In genomic region chrX:9495496-9495895, GRCh38 we compare ENCODE assay signal across 20 cellular contexts. TPM values are rescaled to one million over a fixed set of nuclear protein-coding genes. Genes with fewer than 3 reads are reported as not detected.
DNase-seq lines count a peak whose midpoint lies in the region; ATAC-seq, FAIRE-seq and TF ChIP-seq lines count a peak whose summit lies in the region.
"Had no signal": no experiment of that assay in that cellular context is flagged by ENCODE, and none has a peak within 500 bp of the region (broad histone marks: within the 10 kb centered on the region; RNA-seq: fewer than 3 reads in every experiment).

No MANE protein-coding gene starts in this region.

- H2AK5ac ChIP-seq in H1 (ENCODE audit: low read depth, low read length): 0 out of 2 replicates have a peak overlapping the region, but pooled peaks have one; percentile 40

- H3K79me2 ChIP-seq in H1 (ENCODE audit: control insufficient read depth in 1 of 2, insufficient read depth in 2 of 2, low read length in 2 of 2): peaks cover 0 to 54% of the 10 kb centered on the region in 2 experiments; a peak in 2 of 4 replicates

- H3K14ac ChIP-seq in H1 (ENCODE audit: insufficient read length): no peak overlapping the region

- no peak overlapping the region for H2AFZ ChIP-seq in H1 (ENCODE audit: low read length)
- H2AFZ ChIP-seq: GM23248 had no signal

- no peak overlapping the region for H3K18ac ChIP-seq in H1 (ENCODE audit: extremely low read depth, low read length)

- WGBS in H1 (ENCODE audit: extremely low coverage in 1 of 2, insufficient coverage in 1 of 2, insufficient read length in 1 of 2, insufficient replicate concordance in 2 of 2, low coverage in 1 of 2, low lambda C conversion rate in 2 of 2, missing lambda C conversion rate in 1 of 2), 2 experiments: 91% methylated on average over 10 of the region's 10 CpGs; no CpG with 5 or more reads in 1 of the 2 experiments
- 97 to 98% methylated on average over 10 of the region's 10 CpGs for WGBS in sigmoid colon, 2 donors

- TF ChIP-seq POLR2A in H1 (IDR thresholded peaks at IDR 0.05; ENCODE audit: control extremely low read depth in 1 of 2, low read depth in 2 of 2, low read length in 2 of 2) (no peak), sigmoid colon (IDR thresholded peaks at IDR 0.05) (no peak), vagina (IDR thresholded peaks at IDR 0.05) (no peak)

- POLR2A ChIA-PET in H1 (lab: Charles Lee; ENCODE audit: partially characterized antibody): no interaction called here

- TF ChIP-seq CTCF in H1 (IDR thresholded peaks at IDR 0.05; ENCODE audit: control extremely low read depth in 1 of 3, insufficient read depth in 1 of 3, low read depth in 1 of 3, low read length in 3 of 3): no peak
- no peak for TF ChIP-seq CTCF in sigmoid colon (IDR thresholded peaks at IDR 0.05)
- TF ChIP-seq CTCF in vagina (IDR thresholded peaks at IDR 0.05): no peak

- no peaks in the 10 kb centered on the region for H3K9me3 ChIP-seq in H1 (ENCODE audit: insufficient read depth in 2 of 2, low read depth in 1 of 2, low read length in 1 of 2)
- H3K9me3 ChIP-seq in sigmoid colon: no peaks in the 10 kb centered on the region
- no peaks in the 10 kb centered on the region for H3K9me3 ChIP-seq in vagina
- H3K9me3 ChIP-seq: A549, Caco-2 had no signal

- H3K4me2 ChIP-seq in H1 (ENCODE audit: insufficient read depth in 1 of 2, low read depth in 2 of 2, low read length in 2 of 2): no peak overlapping the region
- H3K4me2 ChIP-seq: A549 had no signal

- no peak overlapping the region for H2BK15ac ChIP-seq in H1 (ENCODE audit: low read length)

- H3K27me3 ChIP-seq in H1 (replicated peaks in 1 of 4; ENCODE audit: control insufficient read depth in 3 of 4, extremely low read depth in 1 of 4, insufficient read depth in 3 of 4, low read length in 3 of 4): no peaks in the 10 kb centered on the region
- no peaks in the 10 kb centered on the region for H3K27me3 ChIP-seq in sigmoid colon
- no peaks in the 10 kb centered on the region for H3K27me3 ChIP-seq in vagina

- H2BK12ac ChIP-seq in H1 (ENCODE audit: low read depth, low read length): no peak overlapping the region

- no peak overlapping the region for H4K5ac ChIP-seq in H1 (ENCODE audit: insufficient read length, low read depth, low read length)

- ATAC-seq in HG03095 (IDR thresholded peaks at IDR 0.05; ENCODE audit: unreplicated experiment): no peak
- ATAC-seq: A549, HCT116 had no signal

- peaks cover 0 to 13% of the 10 kb centered on the region in 2 experiments for H4K20me1 ChIP-seq in H1 (replicated peaks in 1 of 2; ENCODE audit: control insufficient read depth in 1 of 2, insufficient read depth in 2 of 2, low read length in 2 of 2)

- no peak for DNase-seq in GM18507 (ENCODE audit: extremely low spot score, insufficient read length, low read depth)
- no peak for DNase-seq in H1 (ENCODE audit: low read depth in 1 of 2, low spot score in 2 of 2)
- DNase-seq in sigmoid colon: no peak
- DNase-seq in vagina (ENCODE audit: extremely low spot score in 2 of 2): no peak
- DNase-seq in amygdala (lab: John Stamatoyannopoulos, UW): no peak
- DNase-seq in globus pallidus (ENCODE audit: low spot score): no peak
- DNase-seq: Caco-2; CD4-positive, alpha-beta T cell; DMS79 treated with DMSO at 0.1 percent for 48 hours; H7; HFFc6; KBM-7 had no signal

- H4K8ac ChIP-seq in H1 (ENCODE audit: extremely low read depth, insufficient read depth, low read length): no peak overlapping the region

- H2BK120ac ChIP-seq in H1 (replicated peaks; ENCODE audit: low read depth, low read length): no peak overlapping the region

- peak; percentile 47 for FAIRE-seq in GM18507 (lab: Jason Lieb, UNC)
- no peak for FAIRE-seq in H1 (lab: Jason Lieb, UNC)
- FAIRE-seq: D721Med, GM19239, HTR-8/SVneo had no signal

- no peaks in the 10 kb centered on the region for H3K79me1 ChIP-seq in H1 (ENCODE audit: low read depth, low read length)

- H3K36me3 ChIP-seq in H1 (ENCODE audit: control insufficient read depth in 2 of 4, insufficient read depth in 4 of 4, low read length in 3 of 4) (no peaks in the 10 kb centered on the region), sigmoid colon (no peaks in the 10 kb centered on the region), vagina (no peaks in the 10 kb centered on the region)

- H3K4me3 ChIP-seq in H1 (ENCODE audit: extremely low read depth in 1 of 4, insufficient read depth in 2 of 4, low read depth in 3 of 4, low read length in 4 of 4): no peak overlapping the region
- H3K4me3 ChIP-seq in sigmoid colon: peak overlapping the region in 1 of 4 donors; percentile 24
- no peak overlapping the region for H3K4me3 ChIP-seq in vagina
- H3K4me3 ChIP-seq: A549, GM23248 had no signal

- intact Hi-C loops in sigmoid colon (cut with DNase I) (loop anchor here (10.0 kb wide), 1 partner anchor 179 kb away; no protein-coding TSS in a partner anchor), vagina (cut with DNase I) (no loop called here)

- no peak overlapping the region for H2BK5ac ChIP-seq in H1 (ENCODE audit: low read depth, low read length)

- H2BK20ac ChIP-seq in H1 (ENCODE audit: low read length): no peak overlapping the region

- no peak overlapping the region for H4K91ac ChIP-seq in H1 (replicated peaks; ENCODE audit: insufficient read length, low read length)

- no peak overlapping the region for H3K23ac ChIP-seq in H1 (ENCODE audit: insufficient read length)

- TF ChIP-seq EP300 in H1 (IDR thresholded peaks at IDR 0.05; ENCODE audit: borderline replicate concordance in 1 of 2, low read depth in 2 of 2, low read length in 2 of 2) (no peak), sigmoid colon (IDR thresholded peaks at IDR 0.05) (no peak)

- H3K4ac ChIP-seq in H1 (replicated peaks; ENCODE audit: insufficient read length, low read depth, low read length): no peak overlapping the region

- TF ChIP-seq RAD21 in H1 (IDR thresholded peaks at IDR 0.05 in 1 of 2, conservative IDR thresholded peaks at IDR 0.05 in 1 of 2; ENCODE audit: low read depth in 2 of 2, low read length in 2 of 2): no peak

- H3K23me2 ChIP-seq in H1 (ENCODE audit: low read depth, low read length): no peaks in the 10 kb centered on the region

- H3K9ac ChIP-seq in H1 (replicated peaks in 1 of 4; ENCODE audit: extremely low read depth in 1 of 4, low read depth in 3 of 4, low read length in 3 of 4): no peak overlapping the region
- H3K9ac ChIP-seq: GM23248 had no signal

- no peak overlapping the region for H3K56ac ChIP-seq in H1 (replicated peaks; ENCODE audit: insufficient read length, low read depth, low read length)

- H3K4me1 ChIP-seq in H1 (replicated peaks in 1 of 4; ENCODE audit: control insufficient read depth in 3 of 4, insufficient read depth in 4 of 4, low read length in 3 of 4) (no peaks in the 10 kb centered on the region), sigmoid colon (peaks cover 0 to 18% (median 7%) of the 10 kb centered on the region in 4 donors), vagina (no peaks in the 10 kb centered on the region)
- H3K4me1 ChIP-seq: A549, Caco-2 had no signal

- H3K27ac ChIP-seq in H1 (ENCODE audit: low read depth, low read length) (no peak overlapping the region), sigmoid colon (peak overlapping the region in 3 of 4 donors; percentile 39 to 66 (median 64)), vagina (peak overlapping the region; percentile 27)
- H3K27ac ChIP-seq: 22Rv1, A549 had no signal

- CTCF ChIA-PET in H1 (lab: Charles Lee; ENCODE audit: partially characterized antibody): no interaction called here

TF ChIP-seq in H1, 55 proteins besides CTCF, POLR2A, EP300 and RAD21 (continues in another document):
- TF ChIP-seq SP1 (IDR thresholded peaks at IDR 0.05; ENCODE audit: low read depth, low read length) (no peak), POLR2AphosphoS5 (IDR thresholded peaks at IDR 0.05; ENCODE audit: low read depth, low read length) (no peak), SIN3A (conservative IDR thresholded peaks at IDR 0.05 in 1 of 2, IDR thresholded peaks at IDR 0.05 in 1 of 2; ENCODE audit: low read depth in 1 of 2, low read length in 2 of 2) (no peak), RBBP5 (IDR thresholded peaks at IDR 0.05; ENCODE audit: borderline replicate concordance, low read depth, low read length) (no peak), ATF3 (IDR thresholded peaks at IDR 0.05; ENCODE audit: insufficient read depth, low read depth, low read length) (no peak)

RNA-seq across cellular contexts. Expression of gene TBL1X, which starts 30.6 kb away (rescaled TPM):
- 25.6 TPM in 2 replicates for total RNA-seq in H1 (2021; fragmentation: NEBNext Ultra II Directional; extraction: Animal tissue kit (Norgen Biotek cat#: 25700))
- polyA plus RNA-seq in H1 (2011; rRNA removed) (13.3 and 18.3 TPM in 2 replicates), sigmoid colon (10 to 100 TPM in 1 of 3 donors, 1 to 10 TPM in 2; 6.5 to 10.8 (median 8.7) TPM)
- polyA plus RNA-seq in H1 (2011; cell fraction: cytosol; rRNA removed): 19.2 TPM
- polyA plus RNA-seq in H1 (2011; cell fraction: nucleus; rRNA removed): 23.7 TPM
- 20.4 to 26.1 TPM (median 26.0 TPM) in 4 replicates for polyA plus RNA-seq in H1 (2012, experiment 1 of 2)
- polyA plus RNA-seq in H1 (2012, experiment 2 of 2): 9.0 TPM
- polyA plus RNA-seq in H1 (2013, experiment 1 of 2): 11.8 TPM
- polyA plus RNA-seq in H1 (2013, experiment 2 of 2): 12.6 TPM
- polyA minus RNA-seq in H1 (2011; rRNA and poly(A)+ RNA removed): 51.5 and 60.3 TPM in 2 replicates
- 21.2 TPM for polyA minus RNA-seq in H1 (2011; cell fraction: cytosol; rRNA and poly(A)+ RNA removed)
- polyA minus RNA-seq in H1 (2011; cell fraction: nucleus; rRNA and poly(A)+ RNA removed): 45.6 TPM
- total RNA-seq in sigmoid colon (10 to 100 TPM; 16.1 to 25.8 (median 19.5) TPM), vagina (41.3 TPM)
